Comparison of ENCODE assay signal across 2 cellular contexts in genomic region chr16:69796285-69797118, GRCh38.
A peak's percentile ranks its signal among the peaks of the same experiment; 100 is the strongest.
TF ChIP-seq lines count a peak whose summit lies in the region.

No MANE protein-coding gene starts in this region.

TF ChIP-seq in IMR-90, 13 proteins besides CTCF, POLR2A, EP300 and RAD21:
- TF ChIP-seq SMC3 (IDR thresholded peaks at IDR 0.05; ENCODE audit: low read depth, low read length) (peak; percentile 96), FOS (IDR thresholded peaks at IDR 0.05; ENCODE audit: low read depth, low read length) (no peak)
TF ChIP-seq in IMR-90: peak in this region for 1.

TF ChIP-seq in endothelial cell of umbilical vein, 7 proteins besides CTCF, POLR2A, EP300 and RAD21:
- TF ChIP-seq JUN (IDR thresholded peaks at IDR 0.05; ENCODE audit: borderline replicate concordance, insufficient read depth, insufficient read length, low read depth): no peak
- TF ChIP-seq FOS (IDR thresholded peaks at IDR 0.05; ENCODE audit: borderline replicate concordance, insufficient read depth, low read length): no peak
- TF ChIP-seq MYC (IDR thresholded peaks at IDR 0.05; ENCODE audit: low read depth, low read length): no peak
- TF ChIP-seq POLR2AphosphoS5 (IDR thresholded peaks at IDR 0.05; ENCODE audit: insufficient read depth, low read depth, low read length): no peak
- no peak for TF ChIP-seq GATA2 (IDR thresholded peaks at IDR 0.05; ENCODE audit: insufficient read depth, insufficient read length, low read depth, low read length)
- no peak for TF ChIP-seq EZH2 (IDR thresholded peaks at IDR 0.05; ENCODE audit: borderline replicate concordance, low read depth, low read length, severe bottlenecking)
- TF ChIP-seq, protein P1, sequence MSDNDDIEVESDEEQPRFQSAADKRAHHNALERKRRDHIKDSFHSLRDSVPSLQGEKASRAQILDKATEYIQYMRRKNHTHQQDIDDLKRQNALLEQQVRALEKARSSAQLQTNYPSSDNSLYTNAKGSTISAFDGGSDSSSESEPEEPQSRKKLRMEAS (IDR thresholded peaks at IDR 0.05; ENCODE audit: insufficient read depth, insufficient read length): no peak
TF ChIP-seq in endothelial cell of umbilical vein: peak in this region for 0.
